16 cellular contexts compared by ENCODE assay signal in genomic region chr11:19243143-19243542, GRCh38. TPM values are rescaled to one million over a fixed set of nuclear protein-coding genes. Genes with fewer than 3 reads are reported as not detected.
DNase-seq lines count a peak whose midpoint lies in the region; ATAC-seq and TF ChIP-seq lines count a peak whose summit lies in the region.
"Had no signal": no experiment of that assay in that cellular context is flagged by ENCODE, and none has a peak within 500 bp of the region (broad histone marks: within the 10 kb centered on the region; RNA-seq: fewer than 3 reads in every experiment).

No MANE protein-coding gene starts in this region.

- TF ChIP-seq POLR2A in tibial nerve (IDR thresholded peaks at IDR 0.05) = no peak

- H3K4me3 ChIP-seq in GM23338 = peak overlapping the region; percentile 63
- H3K4me3 ChIP-seq in foreskin fibroblast (ENCODE audit: low read depth in 1 of 2, low read length in 2 of 2) = no peak overlapping the region
- H3K4me3 ChIP-seq in tibial nerve = no peak overlapping the region

- H3K27me3 ChIP-seq in GM23338 (ENCODE audit: insufficient read depth) (peaks cover 32% of the 10 kb centered on the region), tibial nerve (peaks cover 2 to 79% of the 10 kb centered on the region in 2 donors)
- H3K27me3 ChIP-seq: BE2C had no signal

- H3K27me3 Mint-ChIP-seq in GM23338 (ENCODE audit: insufficient read depth, low read depth, poor library complexity) (peaks cover 28% of the 10 kb centered on the region), T-helper 17 cell (peaks cover 42% of the 10 kb centered on the region), immature natural killer cell (ENCODE audit: low read depth in 3 of 3) (peaks cover 3 to 34% (median 9%) of the 10 kb centered on the region in 3 donors)

- H3K27ac ChIP-seq in C4-2B (peak overlapping the region; percentile 27; the same call in 1 of the 2 replicates), GM23338 (ENCODE audit: low read depth) (no peak overlapping the region), tibial nerve (no peak overlapping the region)
- H3K27ac ChIP-seq: gastrocnemius medialis, WERI-Rb-1 had no signal

- no peaks in the 10 kb centered on the region for H3K4me1 ChIP-seq in GM23338 (ENCODE audit: insufficient read depth)
- peaks cover 0 to 25% (median 15%) of the 10 kb centered on the region in 4 donors for H3K4me1 ChIP-seq in tibial nerve
- H3K4me1 ChIP-seq: BE2C had no signal

- H4K20me1 ChIP-seq in GM23338 (replicated peaks; ENCODE audit: insufficient read depth) = no peaks in the 10 kb centered on the region

- no peaks in the 10 kb centered on the region for H3K9me2 ChIP-seq in GM23338 (ENCODE audit: insufficient read depth)

- DNase-seq in GM23338 (ENCODE audit: low spot score) = no peak
- DNase-seq in T-helper 17 cell = no peak
- DNase-seq in immature natural killer cell = no peak
- DNase-seq in foreskin fibroblast = no peak
- DNase-seq in tibial nerve (ENCODE audit: low spot score in 2 of 2) = no peak
- DNase-seq in NCI-H2196 (lab: John Stamatoyannopoulos, UW; ENCODE audit: unreplicated experiment) = no peak
- DNase-seq: activated T-cell treated with anti-CD3 and anti-CD28 coated beads, Interleukin-2, amount 50 U/mL, for 4 hours; BE2C; gastrocnemius medialis; GOT3; kidney; stimulated activated CD4-positive, alpha-beta T cell treated with anti-CD3 and anti-CD28 coated beads, Interleukin-2, amount 100 ng/mL, for 24 hours; WERI-Rb-1 had no signal

- ATAC-seq in GM23338 = no peak
- no peak for ATAC-seq in T-helper 17 cell
- no peak for ATAC-seq in GM21619 (IDR thresholded peaks at IDR 0.05; ENCODE audit: unreplicated experiment)
- ATAC-seq: activated T-cell treated with anti-CD3 and anti-CD28 coated beads, Interleukin-2, amount 50 U/mL, for 4 hours; gastrocnemius medialis had no signal

- TF ChIP-seq CTCF in C4-2B (conservative IDR thresholded peaks at IDR 0.05) (no peak), GM23338 (conservative IDR thresholded peaks at IDR 0.05; ENCODE audit: low read depth in 2 of 2) (no peak), foreskin fibroblast (IDR thresholded peaks at IDR 0.05; ENCODE audit: low read depth, low read length) (no peak), tibial nerve (IDR thresholded peaks at IDR 0.05) (no peak)

- peaks cover 6% of the 10 kb centered on the region; the same call in 2 of the 3 replicates for H3K36me3 Mint-ChIP-seq in GM23338 (ENCODE audit: low read depth)
- H3K36me3 Mint-ChIP-seq in T-helper 17 cell (ENCODE audit: low read depth) = peaks cover 2% of the 10 kb centered on the region
- H3K36me3 Mint-ChIP-seq in immature natural killer cell = no peaks in the 10 kb centered on the region

- no peak for TF ChIP-seq EP300 in tibial nerve (IDR thresholded peaks at IDR 0.05)

- H3K4me2 ChIP-seq in GM23338 = peak overlapping the region; percentile 83; the same call in 1 of the 2 replicates

- H3K9me3 Mint-ChIP-seq in GM23338 (peaks cover 5% of the 10 kb centered on the region; the same call in 2 of the 3 replicates), immature natural killer cell (peaks cover 0 to 2% (median 0%) of the 10 kb centered on the region in 6 donors)
- H3K9me3 Mint-ChIP-seq: activated T-cell treated with anti-CD3 and anti-CD28 coated beads, Interleukin-2, amount 50 U/mL, for 4 hours had no signal

- H3K9me3 ChIP-seq in T-helper 17 cell (ENCODE audit: control insufficient read depth, low read length, poor library complexity, severe bottlenecking) (no peaks in the 10 kb centered on the region), tibial nerve (no peaks in the 10 kb centered on the region)
- H3K9me3 ChIP-seq: BE2C, gastrocnemius medialis had no signal

- peaks cover 5% of the 10 kb centered on the region; the same call in 2 of the 3 replicates for H3K4me1 Mint-ChIP-seq in GM23338
- peaks cover 11% of the 10 kb centered on the region for H3K4me1 Mint-ChIP-seq in T-helper 17 cell
- peaks cover 13 to 19% of the 10 kb centered on the region in 2 donors for H3K4me1 Mint-ChIP-seq in immature natural killer cell

- peak overlapping the region; percentile 84; the same call in 2 of the 3 replicates for H3K4me3 Mint-ChIP-seq in GM23338
- H3K4me3 Mint-ChIP-seq in T-helper 17 cell = peak overlapping the region; percentile 94
- H3K4me3 Mint-ChIP-seq in immature natural killer cell = peak overlapping the region in 4 of 5 donors; percentile 15 to 81 (median 54)

- H3K27ac Mint-ChIP-seq in GM23338 = no peak overlapping the region
- no peak overlapping the region for H3K27ac Mint-ChIP-seq in T-helper 17 cell
- H3K27ac Mint-ChIP-seq in immature natural killer cell = no peak overlapping the region

- peak overlapping the region; percentile 97; the same call in 1 of the 2 replicates for H2AFZ ChIP-seq in GM23338

- no peaks in the 10 kb centered on the region for H3K36me3 ChIP-seq in GM23338 (ENCODE audit: insufficient read depth)
- no peaks in the 10 kb centered on the region for H3K36me3 ChIP-seq in tibial nerve
- H3K36me3 ChIP-seq: BE2C, gastrocnemius medialis, WERI-Rb-1 had no signal

- H3F3A ChIP-seq in GM23338 (replicated peaks; ENCODE audit: low read depth) = peaks cover 4% of the 10 kb centered on the region; the same call in 1 of the 2 replicates

- 65 to 66% methylated on average over 5 of the region's 5 CpGs for WGBS in tibial nerve, 2 donors

- no peaks in the 10 kb centered on the region for H3K79me2 ChIP-seq in GM23338 (replicated peaks; ENCODE audit: insufficient read depth)

TF ChIP-seq in GM23338, 12 proteins besides CTCF, POLR2A, EP300 and RAD21:
- TF ChIP-seq JUNB (IDR thresholded peaks at IDR 0.05; ENCODE audit: unreplicated experiment) = no peak
- TF ChIP-seq EZH2 (IDR thresholded peaks at IDR 0.05; ENCODE audit: low read depth, unreplicated experiment) = no peak
- TF ChIP-seq REST (IDR thresholded peaks at IDR 0.05; ENCODE audit: unreplicated experiment) = no peak
- no peak for TF ChIP-seq EZH2phosphoT487 (IDR thresholded peaks at IDR 0.05; ENCODE audit: unreplicated experiment)
- no peak for TF ChIP-seq CREB1 (CRISPR knock-in tag; IDR thresholded peaks at IDR 0.05; ENCODE audit: low read depth)

RNA-seq across cellular contexts. Expression of gene E2F8, which starts 2.4 kb away (rescaled TPM):
- total RNA-seq in GM23338 (2014; rRNA removed; shearing (Covaris generic)) = 6.3 and 10.6 TPM in 2 replicates
- polyA plus RNA-seq in GM23338 (2016; fragmentation: Nextera tagmentation; extraction: Ambion mirVana) (8.3 and 8.6 TPM in 2 replicates), immature natural killer cell (under 1 TPM in 1 of 3 donors, not detected in 2; 0.17 TPM)
- total RNA-seq in T-helper 17 cell (under 1 TPM in 1 of 2 donors, not detected in 1; 0.21 TPM), tibial nerve (not detected)

RNA-seq across cellular contexts. Expression of gene CSRP3, which starts 41.4 kb away (rescaled TPM):
- not detected in 2 replicates for total RNA-seq in GM23338 (2014; rRNA removed; shearing (Covaris generic))
- 0.38 TPM in 1 of 2 replicates, not detected in the other for polyA plus RNA-seq in GM23338 (2016; fragmentation: Nextera tagmentation; extraction: Ambion mirVana)
- not detected for total RNA-seq in T-helper 17 cell
- polyA plus RNA-seq in immature natural killer cell = not detected
- total RNA-seq in tibial nerve = not detected
- total RNA-seq: activated T-cell treated with anti-CD3 and anti-CD28 coated beads, Interleukin-2, amount 50 U/mL, for 4 hours; kidney; renal cortical epithelial cell had no signal
